1 cellular context compared by ENCODE assay signal in the genomic region with DNA sequence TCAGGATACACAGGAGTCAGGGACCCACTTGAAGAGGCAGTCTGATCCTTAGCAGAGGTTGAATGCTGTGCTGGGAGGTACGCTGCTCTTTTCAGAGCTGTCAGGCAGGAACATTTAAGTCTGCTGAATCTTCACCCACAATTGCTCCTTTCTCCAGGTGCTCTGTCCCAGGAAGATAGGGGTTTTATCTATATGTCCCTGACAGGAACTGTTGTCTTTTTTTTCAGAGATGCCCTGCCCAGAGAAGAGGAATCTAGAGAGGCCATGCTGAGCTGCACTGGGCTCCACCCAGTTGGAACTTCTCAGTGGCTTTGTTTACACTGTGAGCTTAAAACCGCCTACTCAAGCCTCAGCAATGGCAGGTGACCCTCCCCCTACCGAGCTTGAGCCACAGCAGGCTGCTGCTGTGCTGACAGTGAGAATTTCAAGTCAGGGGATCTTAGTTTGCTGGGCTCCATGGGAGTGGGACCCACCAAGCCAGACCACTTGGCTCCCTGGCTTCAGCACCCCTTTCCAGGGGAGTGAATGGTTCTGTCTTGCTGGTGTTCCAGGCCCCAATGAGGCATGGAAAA.
TF ChIP-seq lines count a peak whose summit lies in the region.

No MANE protein-coding gene starts in this region.

TF ChIP-seq in GM23338, 12 proteins besides CTCF, POLR2A, EP300 and RAD21 (continued from another document):
- no peak for TF ChIP-seq REST (IDR thresholded peaks at IDR 0.05; ENCODE audit: unreplicated experiment)
